In the genomic region with DNA sequence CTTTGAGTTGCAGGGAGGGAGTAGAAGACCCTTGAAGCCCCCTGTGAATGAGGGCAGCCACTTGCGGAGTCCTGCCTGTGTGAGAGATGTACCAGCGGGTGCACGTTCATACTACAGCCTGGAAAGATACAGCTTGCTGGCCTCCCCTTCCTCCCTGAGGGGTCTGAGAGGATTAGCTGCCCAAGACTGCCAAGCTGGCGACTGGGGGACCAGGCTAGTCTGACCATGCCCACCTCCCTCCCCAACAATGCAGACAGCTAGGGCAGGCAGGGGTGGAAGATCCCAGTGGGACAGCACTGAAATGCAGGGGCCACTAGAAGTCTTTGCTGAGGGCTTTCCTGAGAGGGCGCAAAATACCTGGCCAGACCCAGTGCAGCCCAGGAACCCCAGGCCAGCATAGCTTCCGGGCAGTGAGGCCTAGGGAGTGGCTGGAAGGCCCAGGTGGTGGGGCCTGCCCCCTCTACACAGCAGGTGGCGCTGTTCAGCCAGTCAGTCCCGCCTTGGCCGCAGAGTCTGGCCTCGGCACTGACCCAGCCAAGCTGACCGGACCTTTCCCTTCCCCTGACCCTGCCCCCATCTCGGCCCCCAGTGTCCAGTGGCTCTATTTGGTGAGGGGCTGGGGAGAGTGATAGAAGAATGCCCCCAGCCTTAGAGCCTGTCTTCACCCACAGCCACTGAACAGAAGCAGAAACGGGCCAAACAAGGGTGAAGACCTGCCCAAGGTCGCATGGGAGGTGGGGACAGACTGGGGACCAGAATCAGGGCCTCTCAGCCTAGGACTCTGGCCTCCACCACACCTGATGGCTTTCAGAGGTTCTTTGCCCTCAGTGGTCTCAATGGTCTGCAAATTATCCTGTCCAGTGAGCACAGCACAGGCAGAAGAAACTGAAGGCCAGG, we compare ENCODE assay signal across 1 cellular context.
TF ChIP-seq lines count a peak whose summit lies in the region.

No MANE protein-coding gene starts in this region.

TF ChIP-seq in K562, 482 proteins besides CTCF, POLR2A, EP300 and RAD21 (continues in another document):
- TF ChIP-seq ATF1 (CRISPR knock-in tag; IDR thresholded peaks at IDR 0.05): no peak
- TF ChIP-seq ATF1 (tag; IDR thresholded peaks at IDR 0.05): 0 out of 2 replicates have a peak, but pooled peaks have one; percentile 14
- no peak for TF ChIP-seq ELF1 (tag; IDR thresholded peaks at IDR 0.05)
- no peak for TF ChIP-seq NR2C2 (CRISPR knock-in tag; IDR thresholded peaks at IDR 0.05)
- 0 out of 2 replicates have a peak, but pooled peaks have one; percentile 37 for TF ChIP-seq NR2C2 (tag; IDR thresholded peaks at IDR 0.05)
- TF ChIP-seq ARID2 (IDR thresholded peaks at IDR 0.05): peak; percentile 74; the same call in 1 of the 2 replicates
- TF ChIP-seq ARNT (IDR thresholded peaks at IDR 0.05): no peak
- no peak for TF ChIP-seq ZNF717 (CRISPR knock-in tag; IDR thresholded peaks at IDR 0.05)
- no peak for TF ChIP-seq LCOR (CRISPR knock-in tag; IDR thresholded peaks at IDR 0.05)
- no peak for TF ChIP-seq ZBTB8A (IDR thresholded peaks at IDR 0.05; ENCODE audit: partially characterized antibody)
- TF ChIP-seq FOS (IDR thresholded peaks at IDR 0.05; ENCODE audit: extremely low read depth, insufficient read length): no peak
- TF ChIP-seq, protein P1, sequence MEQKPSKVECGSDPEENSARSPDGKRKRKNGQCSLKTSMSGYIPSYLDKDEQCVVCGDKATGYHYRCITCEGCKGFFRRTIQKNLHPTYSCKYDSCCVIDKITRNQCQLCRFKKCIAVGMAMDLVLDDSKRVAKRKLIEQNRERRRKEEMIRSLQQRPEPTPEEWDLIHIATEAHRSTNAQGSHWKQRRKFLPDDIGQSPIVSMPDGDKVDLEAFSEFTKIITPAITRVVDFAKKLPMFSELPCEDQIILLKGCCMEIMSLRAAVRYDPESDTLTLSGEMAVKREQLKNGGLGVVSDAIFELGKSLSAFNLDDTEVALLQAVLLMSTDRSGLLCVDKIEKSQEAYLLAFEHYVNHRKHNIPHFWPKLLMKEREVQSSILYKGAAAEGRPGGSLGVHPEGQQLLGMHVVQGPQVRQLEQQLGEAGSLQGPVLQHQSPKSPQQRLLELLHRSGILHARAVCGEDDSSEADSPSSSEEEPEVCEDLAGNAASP (IDR thresholded peaks at IDR 0.05): no peak
- TF ChIP-seq, protein P2, sequence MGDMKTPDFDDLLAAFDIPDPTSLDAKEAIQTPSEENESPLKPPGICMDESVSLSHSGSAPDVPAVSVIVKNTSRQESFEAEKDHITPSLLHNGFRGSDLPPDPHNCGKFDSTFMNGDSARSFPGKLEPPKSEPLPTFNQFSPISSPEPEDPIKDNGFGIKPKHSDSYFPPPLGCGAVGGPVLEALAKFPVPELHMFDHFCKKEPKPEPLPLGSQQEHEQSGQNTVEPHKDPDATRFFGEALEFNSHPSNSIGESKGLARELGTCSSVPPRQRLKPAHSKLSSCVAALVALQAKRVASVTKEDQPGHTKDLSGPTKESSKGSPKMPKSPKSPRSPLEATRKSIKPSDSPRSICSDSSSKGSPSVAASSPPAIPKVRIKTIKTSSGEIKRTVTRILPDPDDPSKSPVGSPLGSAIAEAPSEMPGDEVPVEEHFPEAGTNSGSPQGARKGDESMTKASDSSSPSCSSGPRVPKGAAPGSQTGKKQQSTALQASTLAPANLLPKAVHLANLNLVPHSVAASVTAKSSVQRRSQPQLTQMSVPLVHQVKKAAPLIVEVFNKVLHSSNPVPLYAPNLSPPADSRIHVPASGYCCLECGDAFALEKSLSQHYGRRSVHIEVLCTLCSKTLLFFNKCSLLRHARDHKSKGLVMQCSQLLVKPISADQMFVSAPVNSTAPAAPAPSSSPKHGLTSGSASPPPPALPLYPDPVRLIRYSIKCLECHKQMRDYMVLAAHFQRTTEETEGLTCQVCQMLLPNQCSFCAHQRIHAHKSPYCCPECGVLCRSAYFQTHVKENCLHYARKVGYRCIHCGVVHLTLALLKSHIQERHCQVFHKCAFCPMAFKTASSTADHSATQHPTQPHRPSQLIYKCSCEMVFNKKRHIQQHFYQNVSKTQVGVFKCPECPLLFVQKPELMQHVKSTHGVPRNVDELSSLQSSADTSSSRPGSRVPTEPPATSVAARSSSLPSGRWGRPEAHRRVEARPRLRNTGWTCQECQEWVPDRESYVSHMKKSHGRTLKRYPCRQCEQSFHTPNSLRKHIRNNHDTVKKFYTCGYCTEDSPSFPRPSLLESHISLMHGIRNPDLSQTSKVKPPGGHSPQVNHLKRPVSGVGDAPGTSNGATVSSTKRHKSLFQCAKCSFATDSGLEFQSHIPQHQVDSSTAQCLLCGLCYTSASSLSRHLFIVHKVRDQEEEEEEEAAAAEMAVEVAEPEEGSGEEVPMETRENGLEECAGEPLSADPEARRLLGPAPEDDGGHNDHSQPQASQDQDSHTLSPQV (IDR thresholded peaks at IDR 0.05): peak; percentile 80
- TF ChIP-seq ZKSCAN8 (CRISPR knock-in tag; IDR thresholded peaks at IDR 0.05): no peak
- no peak for TF ChIP-seq ZNF121 (CRISPR knock-in tag; conservative IDR thresholded peaks at IDR 0.05)
- TF ChIP-seq ESRRA (IDR thresholded peaks at IDR 0.05; ENCODE audit: borderline replicate concordance, low read depth): peak; percentile 87
- 0 out of 2 replicates have a peak, but pooled peaks have one; percentile 19 for TF ChIP-seq SMARCE1 (IDR thresholded peaks at IDR 0.05)
- no peak for TF ChIP-seq SRSF1 (IDR thresholded peaks at IDR 0.05; ENCODE audit: low read depth, low read length)
- TF ChIP-seq, protein P3, sequence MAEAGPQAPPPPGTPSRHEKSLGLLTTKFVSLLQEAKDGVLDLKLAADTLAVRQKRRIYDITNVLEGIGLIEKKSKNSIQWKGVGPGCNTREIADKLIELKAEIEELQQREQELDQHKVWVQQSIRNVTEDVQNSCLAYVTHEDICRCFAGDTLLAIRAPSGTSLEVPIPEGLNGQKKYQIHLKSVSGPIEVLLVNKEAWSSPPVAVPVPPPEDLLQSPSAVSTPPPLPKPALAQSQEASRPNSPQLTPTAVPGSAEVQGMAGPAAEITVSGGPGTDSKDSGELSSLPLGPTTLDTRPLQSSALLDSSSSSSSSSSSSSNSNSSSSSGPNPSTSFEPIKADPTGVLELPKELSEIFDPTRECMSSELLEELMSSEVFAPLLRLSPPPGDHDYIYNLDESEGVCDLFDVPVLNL (CRISPR knock-in tag; IDR thresholded peaks at IDR 0.05; ENCODE audit: low read depth): peak; percentile 55; the same call in 1 of the 2 replicates
- TF ChIP-seq MEF2A (IDR thresholded peaks at IDR 0.05; ENCODE audit: control insufficient read depth, low read depth, low read length): no peak
- no peak for TF ChIP-seq HMG20B (CRISPR knock-in tag; IDR thresholded peaks at IDR 0.05)
- TF ChIP-seq, protein P4, sequence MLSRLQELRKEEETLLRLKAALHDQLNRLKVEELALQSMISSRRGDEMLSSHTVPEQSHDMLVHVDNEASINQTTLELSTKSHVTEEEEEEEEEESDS (CRISPR knock-in tag; IDR thresholded peaks at IDR 0.05): no peak
- no peak for TF ChIP-seq ZNF23 (CRISPR knock-in tag; IDR thresholded peaks at IDR 0.05)
- TF ChIP-seq, protein P5, sequence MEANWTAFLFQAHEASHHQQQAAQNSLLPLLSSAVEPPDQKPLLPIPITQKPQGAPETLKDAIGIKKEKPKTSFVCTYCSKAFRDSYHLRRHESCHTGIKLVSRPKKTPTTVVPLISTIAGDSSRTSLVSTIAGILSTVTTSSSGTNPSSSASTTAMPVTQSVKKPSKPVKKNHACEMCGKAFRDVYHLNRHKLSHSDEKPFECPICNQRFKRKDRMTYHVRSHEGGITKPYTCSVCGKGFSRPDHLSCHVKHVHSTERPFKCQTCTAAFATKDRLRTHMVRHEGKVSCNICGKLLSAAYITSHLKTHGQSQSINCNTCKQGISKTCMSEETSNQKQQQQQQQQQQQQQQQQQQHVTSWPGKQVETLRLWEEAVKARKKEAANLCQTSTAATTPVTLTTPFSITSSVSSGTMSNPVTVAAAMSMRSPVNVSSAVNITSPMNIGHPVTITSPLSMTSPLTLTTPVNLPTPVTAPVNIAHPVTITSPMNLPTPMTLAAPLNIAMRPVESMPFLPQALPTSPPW (CRISPR knock-in tag; IDR thresholded peaks at IDR 0.05): peak; percentile 44
- no peak for TF ChIP-seq ZNF134 (CRISPR knock-in tag; conservative IDR thresholded peaks at IDR 0.05)
- no peak; the same call in 1 of the 2 replicates for TF ChIP-seq CBX1 (IDR thresholded peaks at IDR 0.05; ENCODE audit: low read depth)
- TF ChIP-seq, protein P6, sequence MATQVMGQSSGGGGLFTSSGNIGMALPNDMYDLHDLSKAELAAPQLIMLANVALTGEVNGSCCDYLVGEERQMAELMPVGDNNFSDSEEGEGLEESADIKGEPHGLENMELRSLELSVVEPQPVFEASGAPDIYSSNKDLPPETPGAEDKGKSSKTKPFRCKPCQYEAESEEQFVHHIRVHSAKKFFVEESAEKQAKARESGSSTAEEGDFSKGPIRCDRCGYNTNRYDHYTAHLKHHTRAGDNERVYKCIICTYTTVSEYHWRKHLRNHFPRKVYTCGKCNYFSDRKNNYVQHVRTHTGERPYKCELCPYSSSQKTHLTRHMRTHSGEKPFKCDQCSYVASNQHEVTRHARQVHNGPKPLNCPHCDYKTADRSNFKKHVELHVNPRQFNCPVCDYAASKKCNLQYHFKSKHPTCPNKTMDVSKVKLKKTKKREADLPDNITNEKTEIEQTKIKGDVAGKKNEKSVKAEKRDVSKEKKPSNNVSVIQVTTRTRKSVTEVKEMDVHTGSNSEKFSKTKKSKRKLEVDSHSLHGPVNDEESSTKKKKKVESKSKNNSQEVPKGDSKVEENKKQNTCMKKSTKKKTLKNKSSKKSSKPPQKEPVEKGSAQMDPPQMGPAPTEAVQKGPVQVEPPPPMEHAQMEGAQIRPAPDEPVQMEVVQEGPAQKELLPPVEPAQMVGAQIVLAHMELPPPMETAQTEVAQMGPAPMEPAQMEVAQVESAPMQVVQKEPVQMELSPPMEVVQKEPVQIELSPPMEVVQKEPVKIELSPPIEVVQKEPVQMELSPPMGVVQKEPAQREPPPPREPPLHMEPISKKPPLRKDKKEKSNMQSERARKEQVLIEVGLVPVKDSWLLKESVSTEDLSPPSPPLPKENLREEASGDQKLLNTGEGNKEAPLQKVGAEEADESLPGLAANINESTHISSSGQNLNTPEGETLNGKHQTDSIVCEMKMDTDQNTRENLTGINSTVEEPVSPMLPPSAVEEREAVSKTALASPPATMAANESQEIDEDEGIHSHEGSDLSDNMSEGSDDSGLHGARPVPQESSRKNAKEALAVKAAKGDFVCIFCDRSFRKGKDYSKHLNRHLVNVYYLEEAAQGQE (CRISPR knock-in tag; IDR thresholded peaks at IDR 0.05; ENCODE audit: low read depth): peak; percentile 40; the same call in 1 of the 2 replicates
- no peak for TF ChIP-seq TFAM (CRISPR knock-in tag; conservative IDR thresholded peaks at IDR 0.05)
- no peak for TF ChIP-seq TBP (optimal IDR thresholded peaks at IDR 0.05; ENCODE audit: low read depth, low read length)
- TF ChIP-seq MIER1 (IDR thresholded peaks at IDR 0.05; ENCODE audit: low read depth): no peak
- TF ChIP-seq TCF3 (CRISPR knock-in tag; IDR thresholded peaks at IDR 0.05): no peak; the same call in 1 of the 2 replicates
- 0 out of 2 replicates have a peak, but pooled peaks have one; percentile 35 for TF ChIP-seq ZBTB17 (CRISPR knock-in tag; IDR thresholded peaks at IDR 0.05)
- TF ChIP-seq ZNF224 (CRISPR knock-in tag; IDR thresholded peaks at IDR 0.05): no peak
- no peak for TF ChIP-seq OTX1 (CRISPR knock-in tag; IDR thresholded peaks at IDR 0.05)
- 0 out of 2 replicates have a peak, but pooled peaks have one; percentile 23 for TF ChIP-seq ATF7 (IDR thresholded peaks at IDR 0.05)
- TF ChIP-seq FOXK2 (conservative IDR thresholded peaks at IDR 0.05 in 1 of 2, IDR thresholded peaks at IDR 0.05 in 1 of 2; ENCODE audit: low read depth in 2 of 2): no peak
- TF ChIP-seq HNRNPH1 (optimal IDR thresholded peaks at IDR 0.05; ENCODE audit: low read depth, low read length): no peak
- 0 out of 2 replicates have a peak, but pooled peaks have one; percentile 27 for TF ChIP-seq CXXC5 (CRISPR knock-in tag; IDR thresholded peaks at IDR 0.05)
- TF ChIP-seq GABPB1 (CRISPR knock-in tag; IDR thresholded peaks at IDR 0.05): 0 out of 2 replicates have a peak, but pooled peaks have one; percentile 45
- peak; percentile 27 for TF ChIP-seq HMGN3 (IDR thresholded peaks at IDR 0.05; ENCODE audit: borderline replicate concordance, extremely low read depth, insufficient read length, low read depth, low read length)
- TF ChIP-seq KLF16 (IDR thresholded peaks at IDR 0.05): peak; percentile 27; the same call in 1 of the 2 replicates
- TF ChIP-seq ERF (CRISPR knock-in tag; IDR thresholded peaks at IDR 0.05): no peak
- TF ChIP-seq HDAC8 (tag; IDR thresholded peaks at IDR 0.05): no peak
- no peak for TF ChIP-seq ZNF212 (CRISPR knock-in tag; IDR thresholded peaks at IDR 0.05)
- TF ChIP-seq, protein P7, sequence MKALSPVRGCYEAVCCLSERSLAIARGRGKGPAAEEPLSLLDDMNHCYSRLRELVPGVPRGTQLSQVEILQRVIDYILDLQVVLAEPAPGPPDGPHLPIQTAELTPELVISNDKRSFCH (CRISPR knock-in tag; IDR thresholded peaks at IDR 0.05): no peak
- TF ChIP-seq, protein P7 (tag; IDR thresholded peaks at IDR 0.05): peak; percentile 62; the same call in 1 of the 2 replicates
- peak; percentile 93 for TF ChIP-seq RB1 (IDR thresholded peaks at IDR 0.05; ENCODE audit: low read depth)
- peak; percentile 39; the same call in 1 of the 2 replicates for TF ChIP-seq JUND (IDR thresholded peaks at IDR 0.05; ENCODE audit: borderline replicate concordance, low read depth, low read length)
- peak; percentile 47; the same call in 1 of the 3 replicates for TF ChIP-seq JUND (tag; IDR thresholded peaks at IDR 0.05; ENCODE audit: borderline replicate concordance, low read depth, low read length)
- TF ChIP-seq MAZ (CRISPR knock-in tag; conservative IDR thresholded peaks at IDR 0.05 in 1 of 2, IDR thresholded peaks at IDR 0.05 in 1 of 2): peak in 1 of 2 experiments; percentile 85; a peak in 2 of 4 replicates
- TF ChIP-seq, protein P8, sequence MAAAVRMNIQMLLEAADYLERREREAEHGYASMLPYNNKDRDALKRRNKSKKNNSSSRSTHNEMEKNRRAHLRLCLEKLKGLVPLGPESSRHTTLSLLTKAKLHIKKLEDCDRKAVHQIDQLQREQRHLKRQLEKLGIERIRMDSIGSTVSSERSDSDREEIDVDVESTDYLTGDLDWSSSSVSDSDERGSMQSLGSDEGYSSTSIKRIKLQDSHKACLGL (CRISPR knock-in tag; IDR thresholded peaks at IDR 0.05; ENCODE audit: borderline replicate concordance, poor library complexity, severe bottlenecking): no peak
- no peak for TF ChIP-seq IFI16 (CRISPR knock-in tag; IDR thresholded peaks at IDR 0.05)
- TF ChIP-seq STAT5A (IDR thresholded peaks at IDR 0.05; ENCODE audit: borderline replicate concordance, low read length): no peak
- no peak for TF ChIP-seq ZNF3 (CRISPR knock-in tag; IDR thresholded peaks at IDR 0.05)
- TF ChIP-seq, protein P9, sequence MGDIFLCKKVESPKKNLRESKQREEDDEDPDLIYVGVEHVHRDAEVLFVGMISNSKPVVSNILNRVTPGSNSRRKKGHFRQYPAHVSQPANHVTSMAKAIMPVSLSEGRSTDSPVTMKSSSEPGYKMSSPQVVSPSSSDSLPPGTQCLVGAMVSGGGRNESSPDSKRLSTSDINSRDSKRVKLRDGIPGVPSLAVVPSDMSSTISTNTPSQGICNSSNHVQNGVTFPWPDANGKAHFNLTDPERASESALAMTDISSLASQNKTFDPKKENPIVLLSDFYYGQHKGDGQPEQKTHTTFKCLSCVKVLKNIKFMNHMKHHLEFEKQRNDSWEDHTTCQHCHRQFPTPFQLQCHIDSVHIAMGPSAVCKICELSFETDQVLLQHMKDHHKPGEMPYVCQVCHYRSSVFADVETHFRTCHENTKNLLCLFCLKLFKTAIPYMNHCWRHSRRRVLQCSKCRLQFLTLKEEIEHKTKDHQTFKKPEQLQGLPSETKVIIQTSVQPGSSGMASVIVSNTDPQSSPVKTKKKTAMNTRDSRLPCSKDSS (IDR thresholded peaks at IDR 0.05; ENCODE audit: low read depth, partially characterized antibody): no peak
